Comparison of ENCODE assay signal across 8 cellular contexts in the genomic region with DNA sequence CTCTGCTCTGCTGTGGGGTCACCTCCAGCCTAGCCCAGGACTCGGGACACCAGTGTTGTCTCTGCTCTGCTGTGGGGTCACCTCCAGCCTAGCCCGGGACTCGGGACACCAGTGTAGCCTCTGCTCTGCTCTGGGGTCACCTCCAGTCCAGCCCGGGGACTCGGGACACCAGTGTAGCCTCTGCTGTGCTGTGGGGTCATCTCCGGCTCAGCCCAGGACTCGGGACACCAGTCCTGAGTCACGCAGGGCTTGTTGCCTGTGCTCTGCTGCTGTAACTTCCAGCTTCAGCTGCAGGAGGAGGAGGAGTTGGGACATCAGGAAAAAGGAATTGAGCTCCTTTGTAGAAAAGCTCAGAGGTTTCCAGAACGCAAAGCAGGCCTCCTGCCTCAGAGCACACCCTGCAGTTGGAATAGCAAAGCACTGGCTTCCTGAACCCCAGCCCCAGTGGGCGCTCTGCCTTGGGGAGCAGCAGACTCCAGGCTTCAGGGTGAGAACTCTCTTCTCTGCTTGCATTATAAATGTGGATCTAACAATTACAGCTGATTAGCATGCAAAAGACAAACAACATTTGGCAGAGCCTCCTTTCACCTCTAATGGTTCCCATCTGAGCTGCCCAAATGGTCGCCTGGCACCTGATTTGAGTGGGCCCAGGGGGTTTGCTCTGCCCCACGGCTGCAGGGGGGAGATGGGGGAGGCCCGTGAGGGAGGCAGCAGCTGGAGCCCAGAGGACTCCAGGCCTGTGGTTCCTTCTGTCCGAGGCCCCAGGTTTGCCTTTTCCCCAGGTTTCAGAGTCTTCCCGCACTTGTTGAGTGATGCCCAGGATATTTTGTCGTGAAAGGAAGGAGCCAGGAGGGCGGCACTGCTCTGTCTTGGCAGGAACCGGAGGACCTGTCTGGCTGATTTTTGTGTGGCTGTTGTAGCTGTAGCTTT.
DNase-seq lines count a peak whose midpoint lies in the region; ATAC-seq, FAIRE-seq and TF ChIP-seq lines count a peak whose summit lies in the region.
"Not testable (repeated sequence)": the region's sequence is repeated elsewhere in the genome, so short reads cannot be mapped to it uniquely, and the experiment has no call there.

No MANE protein-coding gene starts in this region.

- H3K18ac ChIP-seq in H1 (ENCODE audit: extremely low read depth, low read length) = not testable (repeated sequence)

- DNase-seq in A549 (ENCODE audit: low read depth in 1 of 2, low spot score in 1 of 2); H1 (ENCODE audit: low read depth in 1 of 2, low spot score in 2 of 2); urothelium cell line (ENCODE audit: low spot score): not testable (repeated sequence)
- DNase-seq in NCI-H69 (lab: John Stamatoyannopoulos, UW) = peak; percentile 56
- DNase-seq in activated naive CD4-positive, alpha-beta T cell treated with anti-CD3 and anti-CD28 coated beads, Interleukin-2, amount 10 ng/mL, durations not matched to agents 7 days and 5 days = peak; percentile 14
- DNase-seq in right lobe of liver = peak; percentile 7 to 35 (median 15)
- DNase-seq in mucosa of descending colon = peak in 2 of 3 donors; percentile 1 to 29
- DNase-seq in sigmoid colon = peak; percentile 50

- H2BK120ac ChIP-seq in H1 (replicated peaks; ENCODE audit: low read depth, low read length) = not testable (repeated sequence)

- H3K27me3 ChIP-seq in H1 (replicated peaks in 1 of 4; ENCODE audit: control insufficient read depth in 3 of 4, extremely low read depth in 1 of 4, insufficient read depth in 3 of 4, low read length in 3 of 4); right lobe of liver: not testable (repeated sequence)
- H3K27me3 ChIP-seq in sigmoid colon = peaks cover 0 to 13% (median 0%) of the 10 kb centered on the region in 3 donors

- H3K23me2 ChIP-seq in H1 (ENCODE audit: low read depth, low read length) = not testable (repeated sequence)

- TF ChIP-seq EP300 in A549 (IDR thresholded peaks at IDR 0.05); H1 (IDR thresholded peaks at IDR 0.05; ENCODE audit: borderline replicate concordance in 1 of 2, low read depth in 2 of 2, low read length in 2 of 2); sigmoid colon (IDR thresholded peaks at IDR 0.05): not testable (repeated sequence)

- H3K4me2 ChIP-seq in A549; H1 (ENCODE audit: insufficient read depth in 1 of 2, low read depth in 2 of 2, low read length in 2 of 2): not testable (repeated sequence)

- H3K9me3 ChIP-seq in A549; H1 (ENCODE audit: insufficient read depth in 2 of 2, low read depth in 1 of 2, low read length in 1 of 2); right lobe of liver; mucosa of descending colon; sigmoid colon: not testable (repeated sequence)

- H3K27ac ChIP-seq in A549; H1 (ENCODE audit: low read depth, low read length); right lobe of liver; sigmoid colon: not testable (repeated sequence)

- H2AK5ac ChIP-seq in H1 (ENCODE audit: low read depth, low read length) = not testable (repeated sequence)

- not testable (repeated sequence) for H3K4ac ChIP-seq in H1 (replicated peaks; ENCODE audit: insufficient read length, low read depth, low read length)

- H3K4me1 Mint-ChIP-seq in activated naive CD4-positive, alpha-beta T cell treated with anti-CD3 and anti-CD28 coated beads, Interleukin-2, amount 10 ng/mL, durations not matched to agents 7 days and 5 days = not testable (repeated sequence)

- H2BK12ac ChIP-seq in H1 (ENCODE audit: low read depth, low read length) = 0 out of 2 replicates have a peak overlapping the region, but pooled peaks have one; percentile 9

- not testable (repeated sequence) for H2BK5ac ChIP-seq in H1 (ENCODE audit: low read depth, low read length)

- not testable (repeated sequence) for H3K36me3 Mint-ChIP-seq in activated naive CD4-positive, alpha-beta T cell treated with anti-CD3 and anti-CD28 coated beads, Interleukin-2, amount 10 ng/mL, durations not matched to agents 7 days and 5 days

- intact Hi-C loops in right lobe of liver (cut with DNase I); mucosa of descending colon (cut with DNase I, micrococcal nuclease); sigmoid colon (cut with DNase I): not testable (repeated sequence)

- not testable (repeated sequence) for H3K56ac ChIP-seq in H1 (replicated peaks; ENCODE audit: insufficient read length, low read depth, low read length)

- not testable (repeated sequence) for H3K23ac ChIP-seq in H1 (ENCODE audit: insufficient read length)

- H2BK15ac ChIP-seq in H1 (ENCODE audit: low read length) = not testable (repeated sequence)

- not testable (repeated sequence) for H3K9me3 Mint-ChIP-seq in activated naive CD4-positive, alpha-beta T cell treated with anti-CD3 and anti-CD28 coated beads, Interleukin-2, amount 10 ng/mL, durations not matched to agents 7 days and 5 days

- not testable (repeated sequence) for H3K4me1 ChIP-seq in A549; H1 (replicated peaks in 1 of 4; ENCODE audit: control insufficient read depth in 3 of 4, insufficient read depth in 4 of 4, low read length in 3 of 4); right lobe of liver; mucosa of descending colon (ENCODE audit: low read depth); sigmoid colon

- not testable (repeated sequence) for H2AFZ ChIP-seq in H1 (ENCODE audit: low read length)

- ATAC-seq in A549 = peak in 1 of 2 experiments; percentile 28; a peak in 3 of 6 replicates
- ATAC-seq in right lobe of liver, mucosa of descending colon: not testable (repeated sequence)

- H3K27ac Mint-ChIP-seq in activated naive CD4-positive, alpha-beta T cell treated with anti-CD3 and anti-CD28 coated beads, Interleukin-2, amount 10 ng/mL, durations not matched to agents 7 days and 5 days = not testable (repeated sequence)

- H3K4me3 Mint-ChIP-seq in activated naive CD4-positive, alpha-beta T cell treated with anti-CD3 and anti-CD28 coated beads, Interleukin-2, amount 10 ng/mL, durations not matched to agents 7 days and 5 days = not testable (repeated sequence)

- not testable (repeated sequence) for TF ChIP-seq POLR2A in A549 (IDR thresholded peaks at IDR 0.05; ENCODE audit: low read length); H1 (IDR thresholded peaks at IDR 0.05; ENCODE audit: control extremely low read depth in 1 of 2, low read depth in 2 of 2, low read length in 2 of 2); right lobe of liver (IDR thresholded peaks at IDR 0.05); sigmoid colon (IDR thresholded peaks at IDR 0.05)

- H3K9ac ChIP-seq in H1 (replicated peaks in 1 of 4; ENCODE audit: extremely low read depth in 1 of 4, low read depth in 3 of 4, low read length in 3 of 4) = not testable (repeated sequence)

- not testable (repeated sequence) for H4K8ac ChIP-seq in H1 (ENCODE audit: extremely low read depth, insufficient read depth, low read length)

- not testable (repeated sequence) for H3K4me3 ChIP-seq in A549; H1 (ENCODE audit: extremely low read depth in 1 of 4, insufficient read depth in 2 of 4, low read depth in 3 of 4, low read length in 4 of 4); right lobe of liver; mucosa of descending colon; sigmoid colon

- FAIRE-seq in A549 (lab: Jason Lieb, UNC) (peak; percentile 13), H1 (lab: Jason Lieb, UNC) (peak; percentile 88), urothelium cell line (lab: Jason Lieb, UNC) (peak; percentile 90)

- not testable (repeated sequence) for H3K79me2 ChIP-seq in H1 (ENCODE audit: control insufficient read depth in 1 of 2, insufficient read depth in 2 of 2, low read length in 2 of 2)

- not testable (repeated sequence) for H3K27me3 Mint-ChIP-seq in activated naive CD4-positive, alpha-beta T cell treated with anti-CD3 and anti-CD28 coated beads, Interleukin-2, amount 10 ng/mL, durations not matched to agents 7 days and 5 days

- POLR2A ChIA-PET in A549 (lab: Yijun Ruan, JAX); H1 (lab: Charles Lee; ENCODE audit: partially characterized antibody): not testable (repeated sequence)

- H2BK20ac ChIP-seq in H1 (ENCODE audit: low read length) = not testable (repeated sequence)

- not testable (repeated sequence) for H4K20me1 ChIP-seq in H1 (replicated peaks in 1 of 2; ENCODE audit: control insufficient read depth in 1 of 2, insufficient read depth in 2 of 2, low read length in 2 of 2)

- TF ChIP-seq CTCF in A549 (IDR thresholded peaks at IDR 0.05); H1 (IDR thresholded peaks at IDR 0.05; ENCODE audit: control extremely low read depth in 1 of 3, insufficient read depth in 1 of 3, low read depth in 1 of 3, low read length in 3 of 3); right lobe of liver (IDR thresholded peaks at IDR 0.05); mucosa of descending colon (IDR thresholded peaks at IDR 0.05); sigmoid colon (IDR thresholded peaks at IDR 0.05): not testable (repeated sequence)

- not testable (repeated sequence) for H4K91ac ChIP-seq in H1 (replicated peaks; ENCODE audit: insufficient read length, low read length)

- 87% methylated on average over 9 of the region's 18 CpGs for WGBS in A549 (ENCODE audit: missing lambda C conversion rate)
- whole genome bisulfite sequencing in H1 (ENCODE audit: extremely low coverage in 1 of 2, insufficient coverage in 1 of 2, insufficient read length in 1 of 2, insufficient replicate concordance in 2 of 2, low coverage in 1 of 2, low lambda C conversion rate in 2 of 2, missing lambda C conversion rate in 1 of 2), 2 experiments = 85% methylated on average over 16 of the region's 18 CpGs; no CpG with 5 or more reads in 1 of the 2 experiments
- WGBS in right lobe of liver (ENCODE audit: insufficient coverage, low coverage, low lambda C conversion rate, missing lambda C conversion rate) = 53% methylated on average over 6 of the region's 18 CpGs
- 80% methylated on average over 16 of the region's 18 CpGs for WGBS in sigmoid colon, 2 donors

- not testable (repeated sequence) for H3K14ac ChIP-seq in H1 (ENCODE audit: insufficient read length)

- CTCF ChIA-PET in A549 (lab: Yijun Ruan, JAX); activated naive CD4-positive, alpha-beta T cell treated with anti-CD3 and anti-CD28 coated beads, Interleukin-2, amount 10 ng/mL, durations not matched to agents 7 days and 5 days (lab: Charles Lee): not testable (repeated sequence)
- CTCF ChIA-PET in H1 (lab: Charles Lee; ENCODE audit: partially characterized antibody) = interaction anchor here (1.0 to 1.5 kb wide), 4 partner anchors 10 to 161 kb away, joined by 3 to 4 read pairs (median 4); no protein-coding TSS in a partner anchor

- not testable (repeated sequence) for H4K5ac ChIP-seq in H1 (ENCODE audit: insufficient read length, low read depth, low read length)

- not testable (repeated sequence) for H3K36me3 ChIP-seq in H1 (ENCODE audit: control insufficient read depth in 2 of 4, insufficient read depth in 4 of 4, low read length in 3 of 4); right lobe of liver; mucosa of descending colon (ENCODE audit: low read depth); sigmoid colon

- not testable (repeated sequence) for H3K79me1 ChIP-seq in H1 (ENCODE audit: low read depth, low read length)

- TF ChIP-seq RAD21 in A549 (conservative IDR thresholded peaks at IDR 0.05 in 1 of 2, IDR thresholded peaks at IDR 0.05 in 1 of 2); H1 (IDR thresholded peaks at IDR 0.05 in 1 of 2, conservative IDR thresholded peaks at IDR 0.05 in 1 of 2; ENCODE audit: low read depth in 2 of 2, low read length in 2 of 2): not testable (repeated sequence)
